Comparison of ENCODE assay signal across 1 cellular context in genomic region chr4:74451214-74451661, GRCh38.
TF ChIP-seq lines count a peak whose summit lies in the region.

No MANE protein-coding gene starts in this region.

TF ChIP-seq in K562, 482 proteins besides CTCF, POLR2A, EP300 and RAD21 (continued from another document and continues in another):
- TF ChIP-seq VEZF1 (CRISPR knock-in tag; IDR thresholded peaks at IDR 0.05) (peak; percentile 28; the same call in 1 of the 2 replicates), ZBTB2 (IDR thresholded peaks at IDR 0.05) (peak; percentile 47; the same call in 1 of the 2 replicates), CBX3 (IDR thresholded peaks at IDR 0.05; ENCODE audit: borderline replicate concordance in 1 of 2, low read length in 2 of 2) (no peak; a peak in 1 of 3 replicates), NFE2 (IDR thresholded peaks at IDR 0.05; ENCODE audit: low read depth) (peak; percentile 63), ZC3H8 (IDR thresholded peaks at IDR 0.05) (no peak), ZNF639 (CRISPR knock-in tag; conservative IDR thresholded peaks at IDR 0.05 in 1 of 2, IDR thresholded peaks at IDR 0.05 in 1 of 2) (0 out of 4 replicates have a peak, but pooled peaks of 1 of the 2 experiments have one; percentile 49), CSDE1 (IDR thresholded peaks at IDR 0.05) (no peak), TSC22D4 (tag; IDR thresholded peaks at IDR 0.05) (no peak), HES1 (IDR thresholded peaks at IDR 0.05; ENCODE audit: low read depth) (peak; percentile 16; the same call in 1 of the 2 replicates), KLF13 (tag; IDR thresholded peaks at IDR 0.05; ENCODE audit: borderline replicate concordance, low read depth) (no peak), GATAD2B (IDR thresholded peaks at IDR 0.05; ENCODE audit: borderline replicate concordance) (0 out of 2 replicates have a peak, but pooled peaks have one; percentile 39), BRF1 (IDR thresholded peaks at IDR 0.05; ENCODE audit: borderline replicate concordance, extremely low read depth, insufficient read length) (no peak), LEF1 (IDR thresholded peaks at IDR 0.05) (peak; percentile 58; the same call in 1 of the 2 replicates), BACH1 (tag; IDR thresholded peaks at IDR 0.05) (no peak), JUNB (CRISPR knock-in tag; conservative IDR thresholded peaks at IDR 0.05) (0 out of 2 replicates have a peak, but pooled peaks have one; percentile 37), MAFG (tag; conservative IDR thresholded peaks at IDR 0.05) (no peak; the same call in 1 of the 2 replicates), ERF (CRISPR knock-in tag; IDR thresholded peaks at IDR 0.05) (no peak), LCOR (CRISPR knock-in tag; IDR thresholded peaks at IDR 0.05) (0 out of 2 replicates have a peak, but pooled peaks have one; percentile 39), MTA1 (IDR thresholded peaks at IDR 0.05; ENCODE audit: borderline replicate concordance) (peak; percentile 37; the same call in 1 of the 2 replicates), ZNF830 (CRISPR knock-in tag; IDR thresholded peaks at IDR 0.05) (no peak), CEBPG (CRISPR knock-in tag; IDR thresholded peaks at IDR 0.05) (no peak; the same call in 1 of the 2 replicates), CEBPG (tag; conservative IDR thresholded peaks at IDR 0.05 in 1 of 2, IDR thresholded peaks at IDR 0.05 in 1 of 2) (peak in 1 of 2 experiments; percentile 84; a peak in 2 of 4 replicates), L3MBTL2 (IDR thresholded peaks at IDR 0.05) (0 out of 2 replicates have a peak, but pooled peaks have one; percentile 15), NKRF (IDR thresholded peaks at IDR 0.05; ENCODE audit: borderline replicate concordance) (no peak), C11orf30 (IDR thresholded peaks at IDR 0.05; ENCODE audit: low read depth) (peak; percentile 61), FOXK2 (conservative IDR thresholded peaks at IDR 0.05 in 1 of 2, IDR thresholded peaks at IDR 0.05 in 1 of 2; ENCODE audit: low read depth in 2 of 2) (peak; percentile 67 to 84; a peak in 3 of 4 replicates), EHMT2 (IDR thresholded peaks at IDR 0.05) (peak; percentile 88), JUND (IDR thresholded peaks at IDR 0.05; ENCODE audit: borderline replicate concordance, low read depth, low read length) (peak; percentile 98), JUND (tag; IDR thresholded peaks at IDR 0.05; ENCODE audit: borderline replicate concordance, low read depth, low read length) (peak; percentile 99), ZNF318 (IDR thresholded peaks at IDR 0.05; ENCODE audit: borderline replicate concordance in 1 of 2, low read depth in 1 of 2) (peak in 1 of 2 experiments; percentile 66; a peak in 2 of 4 replicates), ZEB2 (IDR thresholded peaks at IDR 0.05) (peak; percentile 60; the same call in 1 of the 2 replicates), CTBP1 (IDR thresholded peaks at IDR 0.05; ENCODE audit: borderline replicate concordance) (peak; percentile 82), SP1 (CRISPR knock-in tag; IDR thresholded peaks at IDR 0.05) (0 out of 2 replicates have a peak, but pooled peaks have one; percentile 24), NEUROD1 (IDR thresholded peaks at IDR 0.05; ENCODE audit: borderline replicate concordance, low read depth, low read length, partially characterized antibody) (peak; percentile 40), TRIM24 (IDR thresholded peaks at IDR 0.05) (peak; percentile 50 to 59; a peak in 3 of 4 replicates), WHSC1 (IDR thresholded peaks at IDR 0.05; ENCODE audit: low read length) (no peak), RCOR1 (IDR thresholded peaks at IDR 0.05; ENCODE audit: borderline replicate concordance in 1 of 2, low read depth in 2 of 2, low read length in 2 of 2) (peak in 1 of 2 experiments; percentile 48; a peak in 1 of 4 replicates), E2F6 (IDR thresholded peaks at IDR 0.05; ENCODE audit: borderline replicate concordance in 1 of 2, extremely low read depth in 1 of 2, insufficient read depth in 1 of 2, insufficient read length in 1 of 2, low read depth in 1 of 2, low read length in 1 of 2, poor library complexity in 1 of 2, severe bottlenecking in 1 of 2) (no peak), NBN (IDR thresholded peaks at IDR 0.05; ENCODE audit: low read depth) (peak; percentile 73; the same call in 1 of the 2 replicates), ZNF316 (IDR thresholded peaks at IDR 0.05) (peak; percentile 74), FOSL1 (tag; conservative IDR thresholded peaks at IDR 0.05) (peak; percentile 95), KLF16 (IDR thresholded peaks at IDR 0.05) (peak; percentile 32; the same call in 1 of the 2 replicates), HDAC1 (IDR thresholded peaks at IDR 0.05) (peak in 1 of 2 experiments; percentile 24; a peak in 1 of 4 replicates), ELF4 (CRISPR knock-in tag; IDR thresholded peaks at IDR 0.05) (no peak), YY1 (IDR thresholded peaks at IDR 0.05; ENCODE audit: borderline replicate concordance in 1 of 3, control insufficient read depth in 1 of 3, extremely low read depth in 1 of 3, insufficient read depth in 3 of 3, insufficient read length in 1 of 3, insufficient replicate concordance in 2 of 3, low read depth in 1 of 3, low read length in 2 of 3) (peak in 1 of 3 experiments; percentile 55), ARID1B (IDR thresholded peaks at IDR 0.05) (peak; percentile 82), TBL1XR1 (IDR thresholded peaks at IDR 0.05; ENCODE audit: low read length in 2 of 2) (0 out of 4 replicates have a peak, but pooled peaks of 1 of the 2 experiments have one; percentile 37), FOXJ3 (CRISPR knock-in tag; IDR thresholded peaks at IDR 0.05) (no peak), MAFF (IDR thresholded peaks at IDR 0.05; ENCODE audit: low read length) (peak; percentile 6; the same call in 1 of the 2 replicates), ZNF655 (CRISPR knock-in tag; IDR thresholded peaks at IDR 0.05) (no peak)
